Comparison of ENCODE assay signal across 8 cellular contexts in the genomic region with DNA sequence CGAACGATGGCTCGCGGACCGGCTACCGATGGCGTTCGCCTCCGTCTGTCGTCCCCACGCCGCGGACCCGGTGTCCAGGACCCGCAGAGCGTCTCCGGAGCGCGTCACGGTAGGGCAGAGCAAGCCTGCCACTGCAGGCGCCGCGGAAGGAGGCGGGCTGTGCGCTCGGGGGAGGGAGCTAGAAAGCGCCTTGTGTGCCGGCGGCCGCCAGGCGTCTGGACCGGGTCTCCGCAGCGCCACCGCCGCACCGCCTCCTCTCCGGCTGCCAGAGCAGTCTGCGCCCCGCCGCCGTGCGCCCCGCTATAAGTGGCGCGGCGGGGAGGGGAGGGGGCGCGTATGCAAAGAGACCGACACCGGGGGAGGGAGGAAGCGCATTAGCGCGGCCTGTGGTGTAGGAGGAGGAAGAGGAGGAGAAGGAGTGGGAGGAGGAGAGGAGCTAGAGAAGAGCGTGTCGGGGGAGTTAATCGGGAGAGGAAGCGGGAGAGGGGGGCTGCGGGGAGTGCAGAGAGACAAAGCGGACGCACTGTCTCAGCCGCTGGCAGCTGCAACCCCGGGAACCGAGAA. TPM values are rescaled to one million over a fixed set of nuclear protein-coding genes. Genes with fewer than 3 reads are reported as not detected.
DNase-seq lines count a peak whose midpoint lies in the region; ATAC-seq and TF ChIP-seq lines count a peak whose summit lies in the region.

A gene with protein sequence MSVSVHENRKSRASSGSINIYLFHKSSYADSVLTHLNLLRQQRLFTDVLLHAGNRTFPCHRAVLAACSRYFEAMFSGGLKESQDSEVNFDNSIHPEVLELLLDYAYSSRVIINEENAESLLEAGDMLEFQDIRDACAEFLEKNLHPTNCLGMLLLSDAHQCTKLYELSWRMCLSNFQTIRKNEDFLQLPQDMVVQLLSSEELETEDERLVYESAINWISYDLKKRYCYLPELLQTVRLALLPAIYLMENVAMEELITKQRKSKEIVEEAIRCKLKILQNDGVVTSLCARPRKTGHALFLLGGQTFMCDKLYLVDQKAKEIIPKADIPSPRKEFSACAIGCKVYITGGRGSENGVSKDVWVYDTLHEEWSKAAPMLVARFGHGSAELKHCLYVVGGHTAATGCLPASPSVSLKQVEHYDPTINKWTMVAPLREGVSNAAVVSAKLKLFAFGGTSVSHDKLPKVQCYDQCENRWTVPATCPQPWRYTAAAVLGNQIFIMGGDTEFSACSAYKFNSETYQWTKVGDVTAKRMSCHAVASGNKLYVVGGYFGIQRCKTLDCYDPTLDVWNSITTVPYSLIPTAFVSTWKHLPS (minus strand): TSS at position 279 of the 564 bp plus-strand sequence. CDS start 4,243 bp downstream, outside the sequence.

- H3K36me3 ChIP-seq in adrenal gland (replicated peaks in 1 of 2), result no peaks in the 10 kb centered on the region

- ATAC-seq in left cardiac atrium, result peak; percentile 89

- no peaks in the 10 kb centered on the region for H3K27me3 ChIP-seq in adrenal gland

- peak within 1 kb of the TSS; percentile 58 to 91 (median 67) for H3K27ac ChIP-seq in adrenal gland

- DNase-seq in GM10266 (ENCODE audit: extremely low spot score) (peak; percentile 58), HFF-Myc (ENCODE audit: extremely low read depth, low read depth) (peak; percentile 75), NAMALWA (ENCODE audit: low spot score) (peak; percentile 86), SW 1271 (lab: John Stamatoyannopoulos, UW) (peak; percentile 91 to 94), adrenal gland (peak; percentile 71 to 87 (median 80)), left cardiac atrium (peak; percentile 92), posterior cingulate gyrus (peak; percentile 67 to 97 (median 83)), ureter (ENCODE audit: low spot score) (peak; percentile 87)

- no peaks in the 10 kb centered on the region for H3K9me3 ChIP-seq in adrenal gland (replicated peaks in 1 of 3)

- H3K4me3 ChIP-seq in HFF-Myc (replicated peaks; ENCODE audit: low read depth, low read length) (peak within 1 kb of the TSS; percentile 82), adrenal gland (peak within 1 kb of the TSS; percentile 23 to 76 (median 50))

- peaks cover 3 to 29% of the 10 kb centered on the region in 2 donors for H3K4me1 ChIP-seq in adrenal gland (replicated peaks in 1 of 2)

- peak; percentile 27 to 72 for TF ChIP-seq POLR2A in adrenal gland (IDR thresholded peaks at IDR 0.05)

- WGBS in adrenal gland, 4 donors, result 1 to 3% (median 1%) methylated on average over 21 to 64 of the region's 64 CpGs

- TF ChIP-seq CTCF in GM10266 (IDR thresholded peaks at IDR 0.05; ENCODE audit: control insufficient read depth, insufficient read depth, low read depth, missing control alignments) (peak; percentile 45), HFF-Myc (IDR thresholded peaks at IDR 0.05; ENCODE audit: low read depth, low read length, missing control alignments) (peak; percentile 30), adrenal gland (IDR thresholded peaks at IDR 0.05) (peak; percentile 24 to 75 (median 52))

- intact Hi-C loops in adrenal gland (cut with DNase I), result loop anchor here (5.0 to 10.0 kb wide), 4 partner anchors 603 to 738 kb away; no protein-coding TSS in a partner anchor
- intact Hi-C loops in left cardiac atrium (cut with DNase I), result loop anchor here (5.0 to 10.0 kb wide), 4 partner anchors 63 to 1046 kb away; no protein-coding TSS in a partner anchor
- intact Hi-C loops in posterior cingulate gyrus (cut with DNase I), result loop anchor here (2.0 to 10.0 kb wide), 4 partner anchors 246 to 846 kb away; no protein-coding TSS in a partner anchor

RNA-seq across cellular contexts. Expression of the gene that starts here (rescaled TPM):
- total RNA-seq in adrenal gland (10 to 100 TPM in 2 of 8 donors, 1 to 10 TPM in 6; 2.1 to 31.6 (median 5.0) TPM), left cardiac atrium (10 to 100 TPM in 1 of 2 donors, 1 to 10 TPM in 1; 5.5 to 12.0 TPM), ureter (48.5 TPM)
- polyA plus RNA-seq in adrenal gland, result 1 to 10 TPM; 2.7 to 3.4 (median 2.9) TPM

Comparison
In these comparisons a context has a peak if more than half of its experiments do, and no peak if none do; other contexts are left out.
1. Peak in every context shown above with its lines: DNase-seq, ATAC-seq, H3K4me3 ChIP-seq and H3K27ac ChIP-seq.